In the genomic region with DNA sequence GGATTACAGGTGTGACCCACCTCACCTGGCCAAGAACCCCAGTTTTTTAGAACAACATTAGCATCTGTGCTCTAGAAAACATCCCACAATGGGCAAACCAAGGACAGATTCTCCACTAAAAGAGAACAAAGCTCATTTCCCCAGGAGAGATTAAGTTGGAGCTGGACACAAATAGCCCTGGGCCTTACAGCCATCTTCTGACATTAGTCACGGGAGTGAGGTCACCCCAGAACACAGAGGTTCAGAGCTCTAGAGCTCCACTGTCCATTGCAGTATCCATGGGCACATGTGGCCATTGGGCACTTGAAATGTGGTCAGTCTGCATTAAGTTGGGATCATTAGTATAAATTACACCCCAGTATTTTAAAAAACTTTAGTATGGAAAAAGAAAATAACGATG, we compare ENCODE assay signal across 24 cellular contexts. TPM values are rescaled to one million over a fixed set of nuclear protein-coding genes. Genes with fewer than 3 reads are reported as not detected.
DNase-seq lines count a peak whose midpoint lies in the region; ATAC-seq, FAIRE-seq and TF ChIP-seq lines count a peak whose summit lies in the region.
"Had no signal": no experiment of that assay in that cellular context is flagged by ENCODE, and none has a peak within 500 bp of the region (broad histone marks: within the 10 kb centered on the region; RNA-seq: fewer than 3 reads in every experiment).

No MANE protein-coding gene starts in this region.

- H3K4me1 ChIP-seq in breast epithelium, result no peaks in the 10 kb centered on the region

- BruUV-seq in MCF 10A (replicated peaks; lab: Mats Ljungman, UMichigan), result no TSS peak

- H3K36me3 Mint-ChIP-seq in MCF 10A (ENCODE audit: insufficient read depth, unreplicated experiment), result peaks cover 5% of the 10 kb centered on the region

- H3K27ac Mint-ChIP-seq in MCF 10A (ENCODE audit: low read depth, unreplicated experiment), result peak overlapping the region; percentile 75
- H3K27ac Mint-ChIP-seq: B cell had no signal

- H3K36me3 ChIP-seq in breast epithelium, result no peaks in the 10 kb centered on the region

- no peak overlapping the region for H3K4me3 Mint-ChIP-seq in MCF 10A (ENCODE audit: unreplicated experiment)
- H3K4me3 Mint-ChIP-seq: B cell, IgD-negative memory B cell had no signal

- peaks cover 0 to 20% of the 10 kb centered on the region in 2 donors for H3K27me3 ChIP-seq in breast epithelium

- no peak for TF ChIP-seq POLR2A in breast epithelium (IDR thresholded peaks at IDR 0.05)

- H3K4me3 ChIP-seq in breast epithelium, result no peak overlapping the region

- peaks cover 16% of the 10 kb centered on the region for H3K9me3 Mint-ChIP-seq in MCF 10A (ENCODE audit: unreplicated experiment)

- no peaks in the 10 kb centered on the region for H3K27me3 Mint-ChIP-seq in MCF 10A (ENCODE audit: insufficient read depth, unreplicated experiment)

- POLR2A ChIA-PET in MCF 10A (lab: Yijun Ruan, JAX), result interaction anchor here (0.6 to 0.7 kb wide), 3 partner anchors 12 to 15 kb away, joined by 3 read pairs; no protein-coding TSS in a partner anchor
- POLR2A ChIA-PET in RWPE1 (lab: Yijun Ruan, JAX; ENCODE audit: low non-redundant PET), result no interaction called here

- H3K9me3 ChIP-seq in breast epithelium, result peaks cover 14 to 15% of the 10 kb centered on the region in 2 donors

- intact Hi-C loops in MCF 10A (cut with micrococcal nuclease), result no loop called here
- intact Hi-C loops in breast epithelium (cut with DNase I; ENCODE audit: low total_unique reads), result no loop called here

- H3K27ac ChIP-seq in breast epithelium, result no peak overlapping the region
- no peak overlapping the region for H3K27ac ChIP-seq in RWPE1
- H3K27ac ChIP-seq: 22Rv1, HL-60 had no signal

- H3K4me1 Mint-ChIP-seq in MCF 10A (ENCODE audit: insufficient read depth, unreplicated experiment), result peaks cover 12% of the 10 kb centered on the region
- H3K4me1 Mint-ChIP-seq: B cell, IgD-negative memory B cell had no signal

- no peak for TF ChIP-seq CTCF in MCF 10A (IDR thresholded peaks at IDR 0.05; ENCODE audit: unreplicated experiment)
- no peak for TF ChIP-seq CTCF in breast epithelium (IDR thresholded peaks at IDR 0.05)
- TF ChIP-seq CTCF in RWPE1 (conservative IDR thresholded peaks at IDR 0.05; ENCODE audit: low read depth), result no peak

- peak; percentile 46 for DNase-seq in MCF 10A (ENCODE audit: unreplicated experiment)
- DNase-seq in breast epithelium (ENCODE audit: low spot score in 2 of 2), result no peak
- peak; percentile 56 for DNase-seq in RWPE1 (ENCODE audit: low spot score)
- no peak for DNase-seq in NCI-H146 treated with DMSO at 0.1 percent for 48 hours (lab: John Stamatoyannopoulos, UW; ENCODE audit: unreplicated experiment)
- DNase-seq in RCC 7860 (ENCODE audit: low spot score), result no peak
- no peak for DNase-seq in NCI-H2081 (lab: John Stamatoyannopoulos, UW)
- DNase-seq: DMS79 treated with DMSO at 0.1 percent for 48 hours, GF-D8, Karpas-422, NCI-H1105 treated with DMSO at 0.1 percent for 48 hours, NCI-H1694 treated with DMSO at 0.1 percent for 48 hours, NCI-H2107, NCI-H2227 treated with DMSO at 0.1 percent for 48 hours, NCI-H526, PC-3, SW 1271 had no signal

- CTCF ChIA-PET in MCF 10A (lab: Yijun Ruan, JAX), result interaction anchor here (0.9 to 4.5 kb wide), 6 partner anchors 11 to 464 kb away, joined by 3 to 23 read pairs (median 4); no protein-coding TSS in a partner anchor
- CTCF ChIA-PET in RWPE1 (lab: Yijun Ruan, JAX), result interaction anchor here (0.7 kb wide), 1 partner anchor 390 kb away, joined by 4 read pairs; no protein-coding TSS in a partner anchor

- ATAC-seq in esophagus mucosa (peak; percentile 42), GM21381 (IDR thresholded peaks at IDR 0.05; ENCODE audit: unreplicated experiment) (no peak)
- ATAC-seq: PC-3, Right ventricle myocardium inferior had no signal

- FAIRE-seq in RCC 7860 (lab: Jason Lieb, UNC), result no peak
- FAIRE-seq: GM19239 had no signal

RNA-seq across cellular contexts. Expression of a gene that starts 47.6 kb away (rescaled TPM):
- total RNA-seq in MCF 10A (2022) (50.1 and 57.3 TPM in 2 replicates), breast epithelium (10 to 100 TPM; 54.7 to 90.7 (median 67.8) TPM), esophagus mucosa (28.4 TPM)

Comparison
In these comparisons a context has a peak if more than half of its experiments do, and no peak if none do; other contexts are left out.
1. DNase-seq: peak in MCF 10A (single experiment) and RWPE1 (single experiment); none in breast epithelium (0 of 2), NCI-H146 treated with DMSO at 0.1 percent for 48 hours (single experiment), RCC 7860 (single experiment) and NCI-H2081 (0 of 2).